ENCODE assay signal across 8 cellular contexts in genomic region chr4:498328-498919, GRCh38. TPM values are rescaled to one million over a fixed set of nuclear protein-coding genes. Genes with fewer than 3 reads are reported as not detected.
DNase-seq lines count a peak whose midpoint lies in the region; ATAC-seq and TF ChIP-seq lines count a peak whose summit lies in the region.

No MANE protein-coding gene starts in this region.

- H3K36me3 Mint-ChIP-seq in endodermal cell (ENCODE audit: low read depth) = peaks cover 76% of the 10 kb centered on the region
- peaks cover 49% of the 10 kb centered on the region for H3K36me3 Mint-ChIP-seq in natural killer cell treated with Interleukin-12 subunit alpha and Interleukin-12 subunit beta and Interleukin-15 and Interleukin-18, amount 100 ng/mL, for 72 hours

- TF ChIP-seq CTCF in AG09309 (IDR thresholded peaks at IDR 0.05; ENCODE audit: control insufficient read depth, insufficient read depth, low read depth, low read length, missing control alignments) (no peak), Panc1 (IDR thresholded peaks at IDR 0.05) (no peak), endodermal cell (conservative IDR thresholded peaks at IDR 0.05) (no peak)

- H3K27me3 ChIP-seq in Panc1 (ENCODE audit: control insufficient read depth, insufficient read depth, low read length) (no peaks in the 10 kb centered on the region), endodermal cell (ENCODE audit: control insufficient read depth, insufficient read depth, low read length, poor library complexity, severe bottlenecking) (no peaks in the 10 kb centered on the region)

- H3K9me3 ChIP-seq in Panc1 (ENCODE audit: control insufficient read depth, insufficient read depth, low read depth, low read length) (peaks cover 16% of the 10 kb centered on the region; the same call in 1 of the 2 replicates), endodermal cell (ENCODE audit: control insufficient read depth, low read length) (peaks cover 48% of the 10 kb centered on the region)

- H3K9ac ChIP-seq in endodermal cell (ENCODE audit: extremely low read depth, low read length, poor library complexity, severe bottlenecking) = peak overlapping the region; percentile 95

- intact Hi-C loops in Panc1 (cut with micrococcal nuclease; ENCODE audit: unreplicated experiment) = no loop called here

- ATAC-seq in GM21390 (IDR thresholded peaks at IDR 0.05; ENCODE audit: unreplicated experiment) = peak; percentile 3
- ATAC-seq in Panc1 = peak; percentile 34
- peak in 1 of 2 donors; percentile 4 for ATAC-seq in natural killer cell treated with Interleukin-12 subunit alpha and Interleukin-12 subunit beta and Interleukin-15 and Interleukin-18, amount 100 ng/mL, for 72 hours
- ATAC-seq in GM21576 (IDR thresholded peaks at IDR 0.05; ENCODE audit: unreplicated experiment) = no peak

- H3K27ac ChIP-seq in Panc1 (ENCODE audit: low read length) = peak overlapping the region; percentile 88
- peak overlapping the region; percentile 30 for H3K27ac ChIP-seq in endodermal cell (ENCODE audit: low read depth, low read length)

- H3K4me1 Mint-ChIP-seq in endodermal cell = peaks cover 9% of the 10 kb centered on the region
- peaks cover 33 to 35% of the 10 kb centered on the region in 2 donors for H3K4me1 Mint-ChIP-seq in natural killer cell treated with Interleukin-12 subunit alpha and Interleukin-12 subunit beta and Interleukin-15 and Interleukin-18, amount 100 ng/mL, for 72 hours (ENCODE audit: low read depth in 2 of 2)

- POLR2A ChIA-PET in Panc1 (lab: Charles Lee) = no interaction called here

- H3K36me3 ChIP-seq in Panc1 (ENCODE audit: control insufficient read depth, insufficient read depth, low read length) (peaks cover 6% of the 10 kb centered on the region), endodermal cell (ENCODE audit: control insufficient read depth, insufficient read depth, low read length) (peaks cover 59% of the 10 kb centered on the region)

- CTCF ChIA-PET in Panc1 (lab: Charles Lee) = no interaction called here

- 11% methylated on average over 17 of the region's 17 CpGs; no CpG with 5 or more reads in 1 of the 2 experiments for WGBS in endodermal cell (ENCODE audit: insufficient coverage in 1 of 2, insufficient read length in 1 of 2), 2 experiments

- peaks cover 50% of the 10 kb centered on the region for H3K9me3 Mint-ChIP-seq in endodermal cell
- H3K9me3 Mint-ChIP-seq in natural killer cell treated with Interleukin-12 subunit alpha and Interleukin-12 subunit beta and Interleukin-15 and Interleukin-18, amount 100 ng/mL, for 72 hours = peaks cover 7% of the 10 kb centered on the region

- H3K4me3 ChIP-seq in AG09309 (ENCODE audit: control insufficient read depth, low read depth, low read length) (peak overlapping the region; percentile 99), Panc1 (ENCODE audit: low read depth in 2 of 2, low read length in 2 of 2) (peak overlapping the region; percentile 86 to 92), endodermal cell (ENCODE audit: low read length) (peak overlapping the region; percentile 93)

- DNase-seq in AG09309 (ENCODE audit: low read depth) (no peak), Panc1 (ENCODE audit: low read depth, low spot score) (no peak), endodermal cell (no peak), NCI-H82 (lab: John Stamatoyannopoulos, UW) (no peak)
- DNase-seq in natural killer cell treated with Interleukin-12 subunit alpha and Interleukin-12 subunit beta and Interleukin-15 and Interleukin-18, amount 100 ng/mL, for 72 hours (ENCODE audit: low spot score) = no peak
- DNase-seq in stimulated activated naive CD4-positive, alpha-beta T cell treated with Interleukin-2 at 50 U/mL for 16 hours (lab: John Stamatoyannopoulos, UW) = no peak

- H3K27ac Mint-ChIP-seq in endodermal cell = peak overlapping the region; percentile 98
- H3K27ac Mint-ChIP-seq in natural killer cell treated with Interleukin-12 subunit alpha and Interleukin-12 subunit beta and Interleukin-15 and Interleukin-18, amount 100 ng/mL, for 72 hours = peak overlapping the region; percentile 94 to 97

- BruUV-seq in Panc1 (replicated peaks; lab: Mats Ljungman, UMichigan) = TSS peak; percentile 85

- H3K27me3 Mint-ChIP-seq in endodermal cell (ENCODE audit: insufficient read depth) = no peaks in the 10 kb centered on the region
- H3K27me3 Mint-ChIP-seq in natural killer cell treated with Interleukin-12 subunit alpha and Interleukin-12 subunit beta and Interleukin-15 and Interleukin-18, amount 100 ng/mL, for 72 hours = no peaks in the 10 kb centered on the region

- H3K4me1 ChIP-seq in Panc1 (ENCODE audit: control insufficient read depth, insufficient read depth, low read length) (peaks cover 11% of the 10 kb centered on the region), endodermal cell (ENCODE audit: control insufficient read depth, insufficient read depth, low read length) (no peaks in the 10 kb centered on the region)

- in situ Hi-C loops in Panc1 (cut with HindIII; ENCODE audit: low pct_unique_long_range_greater_than_20kb, low sequenced_read_pairs) = no loop called here

- peak overlapping the region; percentile 98 for H3K4me3 Mint-ChIP-seq in endodermal cell
- peak overlapping the region; percentile 97 for H3K4me3 Mint-ChIP-seq in natural killer cell treated with Interleukin-12 subunit alpha and Interleukin-12 subunit beta and Interleukin-15 and Interleukin-18, amount 100 ng/mL, for 72 hours

RNA-seq across cellular contexts. Expression of gene ZNF721, which starts 0.5 kb away (rescaled TPM):
- total RNA-seq in Panc1 (2021; ENCODE audit: unreplicated experiment) = 21.5 TPM
- polyA plus RNA-seq in Panc1 (2012; ENCODE audit: insufficient read length) = 7.3 TPM
- total RNA-seq in endodermal cell = 10 to 100 TPM; 68.9 to 71.5 TPM
- polyA plus RNA-seq in endodermal cell (2013, experiment 1 of 2) = 37.4 TPM
- 35.7 TPM for polyA plus RNA-seq in endodermal cell (2013, experiment 2 of 2)
- 10 to 100 TPM; 30.7 to 48.6 TPM for total RNA-seq in natural killer cell treated with Interleukin-12 subunit alpha and Interleukin-12 subunit beta and Interleukin-15 and Interleukin-18, amount 100 ng/mL, for 72 hours

RNA-seq across cellular contexts. Expression of gene PIGG, which starts 0.6 kb away (rescaled TPM):
- total RNA-seq in Panc1 (2021; ENCODE audit: unreplicated experiment) (53.9 TPM), endodermal cell (10 to 100 TPM; 73.4 to 80.3 TPM)
- 52.6 TPM for polyA plus RNA-seq in Panc1 (2012; ENCODE audit: insufficient read length)
- 53.9 TPM for polyA plus RNA-seq in endodermal cell (2013, experiment 1 of 2)
- 47.8 TPM for polyA plus RNA-seq in endodermal cell (2013, experiment 2 of 2)
- 10 to 100 TPM; 56.4 to 74.8 TPM for total RNA-seq in natural killer cell treated with Interleukin-12 subunit alpha and Interleukin-12 subunit beta and Interleukin-15 and Interleukin-18, amount 100 ng/mL, for 72 hours
